8 cellular contexts compared by ENCODE assay signal in genomic region chr4:140426610-140427103, GRCh38. TPM values are rescaled to one million over a fixed set of nuclear protein-coding genes. Genes with fewer than 3 reads are reported as not detected.
DNase-seq lines count a peak whose midpoint lies in the region; ATAC-seq and TF ChIP-seq lines count a peak whose summit lies in the region.

No MANE protein-coding gene starts in this region.

- no peak overlapping the region for H3K18ac ChIP-seq in H9 (ENCODE audit: insufficient read length, low read depth, low read length)

- intact Hi-C loops in thyroid gland (cut with DNase I), result no loop called here

- H3K4me3 Mint-ChIP-seq in H9, result peak overlapping the region; percentile 76 to 88
- H3K4me3 Mint-ChIP-seq in activated naive CD8-positive, alpha-beta T cell treated with anti-CD3 and anti-CD28 coated beads, Interleukin-2, amount 50 U/mL, for 24 hours, result peak overlapping the region; percentile 78

- H2BK12ac ChIP-seq in H9 (ENCODE audit: insufficient read length, low read depth, low read length), result no peak overlapping the region

- H3K4ac ChIP-seq in H9 (ENCODE audit: low read depth, low read length), result no peak overlapping the region

- no peak overlapping the region for H3T11ph ChIP-seq in H9 (ENCODE audit: low read length)

- no peak overlapping the region for H3K9ac ChIP-seq in H9 (ENCODE audit: extremely low read depth, insufficient read length, low read length)

- H3K14ac ChIP-seq in H9 (ENCODE audit: insufficient read depth, low read length), result no peak overlapping the region; the same call in 1 of the 2 replicates

- no peaks in the 10 kb centered on the region for H3K9me3 Mint-ChIP-seq in H9
- no peaks in the 10 kb centered on the region for H3K9me3 Mint-ChIP-seq in activated naive CD8-positive, alpha-beta T cell treated with anti-CD3 and anti-CD28 coated beads, Interleukin-2, amount 50 U/mL, for 24 hours

- no peak for TF ChIP-seq CTCF in GM12865 (IDR thresholded peaks at IDR 0.05; ENCODE audit: insufficient read depth, low read depth, low read length, missing control alignments)
- peak; percentile 34; the same call in 2 of the 3 replicates for TF ChIP-seq CTCF in H9 (conservative IDR thresholded peaks at IDR 0.05)
- no peak for TF ChIP-seq CTCF in thyroid gland (IDR thresholded peaks at IDR 0.05)

- H3K23me2 ChIP-seq in H9 (ENCODE audit: insufficient read length, low read depth, low read length, poor library complexity, severe bottlenecking), result peaks cover 7% of the 10 kb centered on the region

- no peak overlapping the region for H3K27ac ChIP-seq in H9 (ENCODE audit: insufficient read length, low read depth, low read length)
- H3K27ac ChIP-seq in thyroid gland, result no peak overlapping the region

- no peak overlapping the region for H2BK120ac ChIP-seq in H9 (ENCODE audit: low read depth, low read length, poor library complexity, severe bottlenecking)

- H3K4me1 Mint-ChIP-seq in H9, result peaks cover 10 to 15% of the 10 kb centered on the region in 2 experiments
- peaks cover 9% of the 10 kb centered on the region for H3K4me1 Mint-ChIP-seq in activated naive CD8-positive, alpha-beta T cell treated with anti-CD3 and anti-CD28 coated beads, Interleukin-2, amount 50 U/mL, for 24 hours

- DNase-seq in GM12865 (ENCODE audit: low read depth), result no peak
- DNase-seq in H9, result no peak
- peak; percentile 84 for DNase-seq in NCI-H146 (lab: John Stamatoyannopoulos, UW)
- DNase-seq in activated naive CD8-positive, alpha-beta T cell treated with anti-CD3 and anti-CD28 coated beads, Interleukin-2, amount 50 U/mL, for 24 hours, result peak; percentile 8
- DNase-seq in islet precursor cell, result peak; percentile 65
- DNase-seq in thyroid gland, result no peak
- no peak for DNase-seq in stimulated activated CD4-positive, alpha-beta T cell treated with anti-CD3 and anti-CD28 coated beads, Interleukin-15, amount 100 ng/mL, for 24 hours
- DNase-seq in cortex of kidney (lab: John Stamatoyannopoulos, UW), result no peak

- no peak overlapping the region for H4K5ac ChIP-seq in H9 (ENCODE audit: insufficient read length, low read depth, low read length)

- peak overlapping the region; percentile 77 for H3K4me3 ChIP-seq in GM12865 (ENCODE audit: low read depth, low read length)
- peak overlapping the region; percentile 25 to 74 (median 39) for H3K4me3 ChIP-seq in thyroid gland (replicated peaks in 1 of 3)

- ATAC-seq in activated naive CD8-positive, alpha-beta T cell treated with anti-CD3 and anti-CD28 coated beads, Interleukin-2, amount 50 U/mL, for 24 hours, result no peak

- no peak overlapping the region for H3K23ac ChIP-seq in H9 (ENCODE audit: insufficient read length, low read depth, low read length)

- peaks cover 24% of the 10 kb centered on the region for H3K27me3 Mint-ChIP-seq in H9 (ENCODE audit: low read depth)
- peaks cover 65% of the 10 kb centered on the region for H3K27me3 Mint-ChIP-seq in activated naive CD8-positive, alpha-beta T cell treated with anti-CD3 and anti-CD28 coated beads, Interleukin-2, amount 50 U/mL, for 24 hours

- no peak overlapping the region for H4K8ac ChIP-seq in H9 (replicated peaks; ENCODE audit: insufficient read length, low read depth, low read length)

- H3K36me3 Mint-ChIP-seq in H9 (ENCODE audit: insufficient read depth in 1 of 3, low read depth in 3 of 3), result no peaks in the 10 kb centered on the region
- no peaks in the 10 kb centered on the region for H3K36me3 Mint-ChIP-seq in activated naive CD8-positive, alpha-beta T cell treated with anti-CD3 and anti-CD28 coated beads, Interleukin-2, amount 50 U/mL, for 24 hours (ENCODE audit: low read depth)

- TF ChIP-seq POLR2A in thyroid gland (IDR thresholded peaks at IDR 0.05), result no peak

- no peak overlapping the region for H2AFZ ChIP-seq in H9 (ENCODE audit: low read length)

- peak overlapping the region in 1 of 3 experiments; percentile 76; a peak in 1 of 7 replicates for H3K27ac Mint-ChIP-seq in H9
- no peak overlapping the region for H3K27ac Mint-ChIP-seq in activated naive CD8-positive, alpha-beta T cell treated with anti-CD3 and anti-CD28 coated beads, Interleukin-2, amount 50 U/mL, for 24 hours

- H3K27me3 ChIP-seq in H9 (ENCODE audit: insufficient read depth, low read length) (no peaks in the 10 kb centered on the region), thyroid gland (no peaks in the 10 kb centered on the region)

- H3K9me3 ChIP-seq in H9 (ENCODE audit: control insufficient read depth, low read depth, low read length), result no peaks in the 10 kb centered on the region
- no peaks in the 10 kb centered on the region for H3K9me3 ChIP-seq in thyroid gland

- no CpG with 5 or more reads among the region's 23 CpGs for WGBS in H9 (ENCODE audit: extremely low coverage, insufficient read length, low lambda C conversion rate)
- 11 to 16% methylated on average over 12 to 23 of the region's 23 CpGs for WGBS in thyroid gland, 2 donors

- no peak overlapping the region for H2BK15ac ChIP-seq in H9 (ENCODE audit: low read depth, low read length)

- no peaks in the 10 kb centered on the region for H3K4me1 ChIP-seq in H9 (ENCODE audit: insufficient read depth, low read length)
- H3K4me1 ChIP-seq in thyroid gland, result peaks cover 0 to 9% of the 10 kb centered on the region in 2 donors

- no peak overlapping the region for H3K56ac ChIP-seq in H9 (ENCODE audit: insufficient read length, low read depth, low read length)

- H3K79me1 ChIP-seq in H9 (ENCODE audit: insufficient read depth, low read depth, low read length, poor library complexity, severe bottlenecking), result no peaks in the 10 kb centered on the region

- no peaks in the 10 kb centered on the region for H3K79me2 ChIP-seq in H9 (ENCODE audit: insufficient read depth, low read length)

- H2BK5ac ChIP-seq in H9 (ENCODE audit: insufficient read length, low read length), result no peak overlapping the region

- H4K20me1 ChIP-seq in H9 (ENCODE audit: control insufficient read depth, insufficient read depth, insufficient read length), result no peaks in the 10 kb centered on the region

- H3K36me3 ChIP-seq in thyroid gland, result no peaks in the 10 kb centered on the region

- no peak overlapping the region for H2AK5ac ChIP-seq in H9 (ENCODE audit: insufficient read length, low read length)

- H3K4me2 ChIP-seq in H9 (ENCODE audit: insufficient read depth, insufficient read length, low read length), result peak overlapping the region; percentile 48

- no peak overlapping the region for H2BK20ac ChIP-seq in H9 (ENCODE audit: low read depth, low read length, poor library complexity, severe bottlenecking)

- no peak overlapping the region for H4K91ac ChIP-seq in H9 (ENCODE audit: insufficient read length, low read depth, low read length)

RNA-seq across cellular contexts. Expression of gene CLGN, which starts 0.8 kb away (rescaled TPM):
- total RNA-seq in H9 (2021) (2.9 and 3.2 TPM in 2 replicates), thyroid gland (under 1 TPM in 3 of 4 donors, not detected in 1; 0.11 to 0.39 (median 0.13) TPM)

RNA-seq across cellular contexts. Expression of gene SCOC, which starts 53.2 kb away (rescaled TPM):
- total RNA-seq in H9 (2021) (29.4 and 30.4 TPM in 2 replicates), thyroid gland (10 to 100 TPM; 62.0 to 71.4 (median 66.0) TPM)

Comparison
In these comparisons a context has a peak if more than half of its experiments do, and no peak if none do; other contexts are left out.
1. DNase-seq: peak in NCI-H146 (single experiment), activated naive CD8-positive, alpha-beta T cell treated with anti-CD3 and anti-CD28 coated beads, Interleukin-2, amount 50 U/mL, for 24 hours (single experiment) and islet precursor cell (single experiment); none in GM12865 (single experiment), H9 (single experiment), thyroid gland (0 of 2), stimulated activated CD4-positive, alpha-beta T cell treated with anti-CD3 and anti-CD28 coated beads, Interleukin-15, amount 100 ng/mL, for 24 hours (single experiment) and cortex of kidney (single experiment).